In the genomic region with DNA sequence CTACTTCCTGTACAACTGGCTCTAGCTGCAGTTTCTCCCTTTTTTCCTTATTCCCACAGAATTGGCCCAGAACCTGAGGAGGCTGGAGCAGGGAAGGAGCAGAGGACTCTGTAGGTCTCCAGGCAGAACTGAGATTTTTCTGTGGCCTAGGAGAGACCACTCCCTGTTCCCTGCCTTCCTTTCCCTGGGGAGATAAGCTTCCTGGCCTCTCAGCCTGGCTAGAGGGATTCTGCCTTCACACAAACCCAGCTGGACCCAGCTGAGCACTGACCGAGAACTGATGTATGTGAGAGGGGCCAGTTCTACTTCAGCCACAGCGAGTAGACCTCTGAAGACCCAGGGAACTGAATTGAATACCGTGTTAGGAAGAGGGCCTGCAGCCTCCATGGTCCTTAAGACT, we compare ENCODE assay signal across 9 cellular contexts. TPM values are rescaled to one million over a fixed set of nuclear protein-coding genes. Genes with fewer than 3 reads are reported as not detected.
DNase-seq lines count a peak whose midpoint lies in the region; TF ChIP-seq lines count a peak whose summit lies in the region.
"Had no signal": no experiment of that assay in that cellular context is flagged by ENCODE, and none has a peak within 500 bp of the region (broad histone marks: within the 10 kb centered on the region; RNA-seq: fewer than 3 reads in every experiment).

No MANE protein-coding gene starts in this region.

- H3K27ac ChIP-seq in dorsolateral prefrontal cortex (peak overlapping the region; percentile 86 to 98 (median 95)), layer of hippocampus (ENCODE audit: low read depth, low read length) (peak overlapping the region; percentile 88), sigmoid colon (peak overlapping the region; percentile 86 to 94 (median 88))

- H3K4me1 ChIP-seq in sigmoid colon, result peaks cover 0 to 73% (median 66%) of the 10 kb centered on the region in 4 donors

- peak overlapping the region; percentile 56 for H3K4me3 ChIP-seq in HFF-Myc (replicated peaks; ENCODE audit: low read depth, low read length)
- peak overlapping the region in 38 of 59 donors; percentile 33 to 83 (median 68) for H3K4me3 ChIP-seq in dorsolateral prefrontal cortex
- peak overlapping the region in 1 of 4 donors; percentile 45 for H3K4me3 ChIP-seq in sigmoid colon

- H3K9me3 Mint-ChIP-seq in activated T-cell treated with anti-CD3 and anti-CD28 coated beads, Interleukin-2, amount 50 U/mL, for 24 hours, result no peaks in the 10 kb centered on the region

- in situ Hi-C loops in GM13977 (cut with MboI; ENCODE audit: low pct_unique_long_range_greater_than_20kb, low sequenced_read_pairs, unreplicated experiment), result no loop called here

- peaks cover 9% of the 10 kb centered on the region for H3K27me3 Mint-ChIP-seq in activated T-cell treated with anti-CD3 and anti-CD28 coated beads, Interleukin-2, amount 50 U/mL, for 24 hours

- H3K4me1 Mint-ChIP-seq in activated T-cell treated with anti-CD3 and anti-CD28 coated beads, Interleukin-2, amount 50 U/mL, for 24 hours (ENCODE audit: low read depth), result no peaks in the 10 kb centered on the region

- H3K4me3 Mint-ChIP-seq in activated T-cell treated with anti-CD3 and anti-CD28 coated beads, Interleukin-2, amount 50 U/mL, for 24 hours, result no peak overlapping the region

- no peaks in the 10 kb centered on the region for H3K9me3 ChIP-seq in sigmoid colon

- WGBS in sigmoid colon, 2 donors, result 79% methylated on average over 3 of the region's 3 CpGs

- H3K36me3 ChIP-seq in sigmoid colon, result no peaks in the 10 kb centered on the region

- no peak overlapping the region for H3K27ac Mint-ChIP-seq in activated T-cell treated with anti-CD3 and anti-CD28 coated beads, Interleukin-2, amount 50 U/mL, for 24 hours

- no peaks in the 10 kb centered on the region for H3K36me3 Mint-ChIP-seq in activated T-cell treated with anti-CD3 and anti-CD28 coated beads, Interleukin-2, amount 50 U/mL, for 24 hours (ENCODE audit: low read depth)

- H3K27me3 ChIP-seq in dorsolateral prefrontal cortex (no peaks in the 10 kb centered on the region), layer of hippocampus (ENCODE audit: control insufficient read depth, insufficient read depth, low read length) (no peaks in the 10 kb centered on the region), sigmoid colon (no peaks in the 10 kb centered on the region)

- TF ChIP-seq CTCF in HFF-Myc (IDR thresholded peaks at IDR 0.05; ENCODE audit: low read depth, low read length, missing control alignments), result no peak
- TF ChIP-seq CTCF in dorsolateral prefrontal cortex (IDR thresholded peaks at IDR 0.05 in 54 of 56, conservative IDR thresholded peaks at IDR 0.05 in 2 of 56; ENCODE audit: low read depth in 1 of 56, partially characterized antibody in 56 of 56), result no peak
- no peak for TF ChIP-seq CTCF in sigmoid colon (IDR thresholded peaks at IDR 0.05)
- no peak for TF ChIP-seq CTCF in GM13977 (IDR thresholded peaks at IDR 0.05; ENCODE audit: extremely low read depth, insufficient read depth, missing control alignments)

- no peak for TF ChIP-seq EP300 in sigmoid colon (IDR thresholded peaks at IDR 0.05)

- intact Hi-C loops in dorsolateral prefrontal cortex (cut with DNase I), result loop anchor here in 1 of 2 donors (2.0 kb wide), 1 partner anchor 49 kb away; no protein-coding TSS in a partner anchor
- intact Hi-C loops in sigmoid colon (cut with DNase I), result loop anchor here (5.0 kb wide), 1 partner anchor 46 kb away; a partner anchor contains a TSS

- DNase-seq in HFF-Myc (ENCODE audit: extremely low read depth, low read depth) (no peak), dorsolateral prefrontal cortex (no peak), sigmoid colon (no peak), anterior cingulate cortex (lab: John Stamatoyannopoulos, UW) (no peak), GM13977 (ENCODE audit: low spot score) (no peak), foreskin melanocyte (no peak)
- no peak for DNase-seq in activated T-cell treated with anti-CD3 and anti-CD28 coated beads, Interleukin-2, amount 50 U/mL, for 24 hours
- DNase-seq: Kasumi-1 had no signal

- TF ChIP-seq POLR2A in sigmoid colon (IDR thresholded peaks at IDR 0.05), result no peak

RNA-seq across cellular contexts. Expression of a gene that starts 48.0 kb away (rescaled TPM):
- total RNA-seq in dorsolateral prefrontal cortex (100 to 1,000 TPM in 119 of 120 experiments, 10 to 100 TPM in 1; 95.5 to 189 (median 149) TPM), sigmoid colon (10 to 100 TPM; 30.9 to 47.1 (median 43.4) TPM)
- polyA plus RNA-seq in sigmoid colon, result 1 to 10 TPM in 2 of 3 donors, under 1 TPM in 1; 0.92 to 5.6 (median 1.2) TPM
